25 cellular contexts compared by ENCODE assay signal in the genomic region with DNA sequence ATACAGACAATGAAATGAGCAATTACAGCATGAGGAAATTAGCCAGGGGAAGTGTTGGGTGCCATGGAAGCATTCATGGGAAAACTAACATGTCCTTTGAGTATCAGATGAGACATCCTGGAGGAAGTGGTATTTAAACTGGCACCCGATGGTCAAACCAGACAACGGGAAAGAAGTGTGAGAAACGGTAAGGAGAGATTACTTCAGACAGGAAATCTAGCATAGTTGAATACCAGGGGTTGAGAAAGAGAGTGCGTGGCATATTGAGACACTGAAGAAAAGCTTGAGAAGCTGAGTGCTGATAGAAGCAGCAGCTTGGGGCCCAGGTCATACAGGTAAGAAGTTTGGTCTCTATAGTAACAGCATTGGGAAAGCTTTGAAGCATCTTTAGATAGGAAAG.
"Had no signal": no experiment of that assay in that cellular context is flagged by ENCODE, and none has a peak within 500 bp of the region (broad histone marks: within the 10 kb centered on the region; RNA-seq: fewer than 3 reads in every experiment).

No MANE protein-coding gene starts in this region.

- H3K9me3 ChIP-seq: colonic mucosa, esophagus muscularis mucosa, esophagus squamous epithelium, gastrocnemius medialis, gastroesophageal sphincter, heart left ventricle, heart right ventricle had no signal

- DNase-seq: colonic mucosa; cortex of kidney; dermis blood vessel endothelial cell; dorsolateral prefrontal cortex; effector CD4-positive, alpha-beta T cell; effector CD8-positive, alpha-beta T cell; effector memory CD4-positive, alpha-beta T cell; effector memory CD8-positive, alpha-beta T cell; endodermal cell; erythroblast; esophagus squamous epithelium; foreskin fibroblast; foreskin keratinocyte; foreskin melanocyte; gastrocnemius medialis; glutamatergic neuron; head of caudate nucleus; heart left ventricle; heart right ventricle had no signal

- H3K27ac ChIP-seq: colonic mucosa, coronary artery, dorsolateral prefrontal cortex, epithelial cell of prostate, esophagus muscularis mucosa, esophagus squamous epithelium, foreskin keratinocyte, gastrocnemius medialis, gastroesophageal sphincter, heart left ventricle, heart right ventricle, hepatocyte had no signal

- H3K36me3 ChIP-seq: colonic mucosa, esophagus muscularis mucosa, esophagus squamous epithelium, gastrocnemius medialis, gastroesophageal sphincter, heart left ventricle, heart right ventricle had no signal

- H3K4me1 ChIP-seq: colonic mucosa, esophagus muscularis mucosa, esophagus squamous epithelium, foreskin keratinocyte, gastrocnemius medialis, gastroesophageal sphincter, heart left ventricle, heart right ventricle had no signal

- H3K27me3 ChIP-seq: colonic mucosa, dorsolateral prefrontal cortex, esophagus muscularis mucosa, esophagus squamous epithelium, gastrocnemius medialis, gastroesophageal sphincter, heart left ventricle, hepatocyte had no signal

- ATAC-seq: effector memory CD8-positive, alpha-beta T cell; esophagus mucosa; foreskin keratinocyte; gastrocnemius medialis; gastroesophageal sphincter; heart left ventricle; heart right ventricle had no signal

- H3K4me3 ChIP-seq: colonic mucosa, coronary artery, dorsolateral prefrontal cortex, esophagus muscularis mucosa, esophagus squamous epithelium, gastrocnemius medialis, gastroesophageal sphincter, heart left ventricle, heart right ventricle, hepatocyte had no signal
